ENCODE assay signal across 30 cellular contexts in genomic region chr4:40645576-40645975, GRCh38. TPM values are rescaled to one million over a fixed set of nuclear protein-coding genes. Genes with fewer than 3 reads are reported as not detected.
A peak's percentile ranks its signal among the peaks of the same experiment; 100 is the strongest.
DNase-seq lines count a peak whose midpoint lies in the region; ATAC-seq, FAIRE-seq and TF ChIP-seq lines count a peak whose summit lies in the region.
"Had no signal": no experiment of that assay in that cellular context is flagged by ENCODE, and none has a peak within 500 bp of the region (broad histone marks: within the 10 kb centered on the region; RNA-seq: fewer than 3 reads in every experiment).

No MANE protein-coding gene starts in this region.

- ATAC-seq in mucosa of descending colon (peak; percentile 79), GM19035 (IDR thresholded peaks at IDR 0.05; ENCODE audit: unreplicated experiment) (no peak)
- ATAC-seq: GM12878 had no signal

- H3K36me3 ChIP-seq in bronchial epithelial cell (ENCODE audit: control insufficient read depth, insufficient read depth, low read length) (no peaks in the 10 kb centered on the region), hepatocyte (replicated peaks; ENCODE audit: insufficient read depth, low read depth) (no peaks in the 10 kb centered on the region), mucosa of descending colon (ENCODE audit: low read depth) (no peaks in the 10 kb centered on the region), small intestine (ENCODE audit: control insufficient read depth in 2 of 2, insufficient read depth in 2 of 2, low read length in 2 of 2) (no peaks in the 10 kb centered on the region)
- H3K36me3 ChIP-seq: BE2C, BLaER1 had no signal

- no peaks in the 10 kb centered on the region for H3K79me2 ChIP-seq in hepatocyte

- no peak for DNase-seq in bronchial epithelial cell (ENCODE audit: low read depth)
- DNase-seq in hepatocyte (ENCODE audit: low spot score) = no peak
- DNase-seq in mucosa of descending colon = no peak
- DNase-seq in small intestine = peak; percentile 82
- no peak for DNase-seq in G401 (ENCODE audit: low spot score)
- DNase-seq in inferior parietal cortex (ENCODE audit: extremely low spot score) = no peak
- DNase-seq in NCI-H226 = no peak
- DNase-seq: 8988T; ACHN; BE2C; C1 segment of cervical spinal cord; CD4-positive, alpha-beta memory T cell; CD4-positive, CD25-positive, alpha-beta regulatory T cell; CD8-positive, alpha-beta memory T cell; COR-L47; DMS 273 treated with DMSO at 0.1 percent for 48 hours; DMS153; DMS53; DMS79; DND-41; EL; GF-D8 had no signal

- FAIRE-seq in bronchial epithelial cell (lab: Jason Lieb, UNC) = peak; percentile 32
- no peak for FAIRE-seq in small intestine (lab: Jason Lieb, UNC)
- FAIRE-seq: A204.1, G401.6, GM12878, GM12892, GM18507, GM19239 had no signal

- no peaks in the 10 kb centered on the region for H3K9me2 ChIP-seq in hepatocyte (replicated peaks; ENCODE audit: insufficient read depth)

- no peaks in the 10 kb centered on the region for H4K20me1 ChIP-seq in hepatocyte (ENCODE audit: insufficient read depth, poor library complexity, severe bottlenecking)
- H4K20me1 ChIP-seq: BLaER1 had no signal

- H3K4me3 ChIP-seq in bronchial epithelial cell (ENCODE audit: low read depth, low read length) (no peak overlapping the region), hepatocyte (no peak overlapping the region), mucosa of descending colon (no peak overlapping the region), small intestine (ENCODE audit: low read depth in 1 of 2, low read length in 2 of 2) (no peak overlapping the region)
- H3K4me3 ChIP-seq: BLaER1, GM12878 had no signal

- H2AFZ ChIP-seq in hepatocyte = no peak overlapping the region

- intact Hi-C loops in mucosa of descending colon (cut with DNase I, micrococcal nuclease) = no loop called here

- H3K27ac ChIP-seq in hepatocyte (peak overlapping the region; percentile 40), small intestine (ENCODE audit: low read depth in 1 of 2, low read length in 1 of 2) (no peak overlapping the region)
- H3K27ac ChIP-seq: BLaER1 had no signal

- H3K9me3 ChIP-seq in hepatocyte (ENCODE audit: low read depth) (no peaks in the 10 kb centered on the region), mucosa of descending colon (no peaks in the 10 kb centered on the region), small intestine (ENCODE audit: control insufficient read depth, low read depth) (no peaks in the 10 kb centered on the region)
- H3K9me3 ChIP-seq: BE2C, BLaER1 had no signal

- in situ Hi-C loops in G401 (cut with HindIII; ENCODE audit: low sequenced_read_pairs) = no loop called here

- no peak for TF ChIP-seq CTCF in bronchial epithelial cell (IDR thresholded peaks at IDR 0.05; ENCODE audit: insufficient read depth, low read length, severe bottlenecking)
- no peak for TF ChIP-seq CTCF in hepatocyte (IDR thresholded peaks at IDR 0.05; ENCODE audit: poor library complexity)
- TF ChIP-seq CTCF in mucosa of descending colon (IDR thresholded peaks at IDR 0.05) = no peak

- H3K4me1 ChIP-seq in hepatocyte (ENCODE audit: insufficient read depth) = no peaks in the 10 kb centered on the region
- no peaks in the 10 kb centered on the region for H3K4me1 ChIP-seq in mucosa of descending colon (ENCODE audit: low read depth)
- peaks cover 0 to 3% of the 10 kb centered on the region in 2 donors for H3K4me1 ChIP-seq in small intestine (ENCODE audit: control insufficient read depth in 2 of 2, insufficient read depth in 1 of 2, low read depth in 1 of 2, low read length in 1 of 2)
- H3K4me1 ChIP-seq: BE2C, BLaER1 had no signal

- H3K27me3 ChIP-seq in bronchial epithelial cell (ENCODE audit: control insufficient read depth, insufficient read depth, low read length) = no peaks in the 10 kb centered on the region
- H3K27me3 ChIP-seq in hepatocyte = no peaks in the 10 kb centered on the region
- H3K27me3 ChIP-seq in small intestine (ENCODE audit: control insufficient read depth in 2 of 2, insufficient read depth in 2 of 2, low read length in 2 of 2) = no peaks in the 10 kb centered on the region
- H3K27me3 ChIP-seq: BLaER1 had no signal

- no peak overlapping the region for H3K4me2 ChIP-seq in hepatocyte
- H3K4me2 ChIP-seq: BLaER1 had no signal

RNA-seq across cellular contexts. Expression of gene RBM47, which starts 15.9 kb away (rescaled TPM):
- total RNA-seq in bronchial epithelial cell = 35.0 and 42.9 TPM in 2 replicates
- total RNA-seq in hepatocyte = 126 and 137 TPM in 2 replicates
- polyA plus RNA-seq in hepatocyte = 44.9 and 49.8 TPM in 2 replicates
- 100 to 1,000 TPM; 144 to 309 (median 258) TPM for total RNA-seq in mucosa of descending colon
- 100 to 1,000 TPM in 1 of 3 donors, 10 to 100 TPM in 2; 49.5 to 111 (median 100.0) TPM for polyA plus RNA-seq in small intestine
- total RNA-seq in G401 (2014; rRNA removed; shearing (Covaris generic)) = 25.4 and 49.7 TPM in 2 replicates
- polyA plus RNA-seq: CD8-positive, alpha-beta memory T cell had no signal
